ENCODE assay signal across 1 cellular context in the genomic region with DNA sequence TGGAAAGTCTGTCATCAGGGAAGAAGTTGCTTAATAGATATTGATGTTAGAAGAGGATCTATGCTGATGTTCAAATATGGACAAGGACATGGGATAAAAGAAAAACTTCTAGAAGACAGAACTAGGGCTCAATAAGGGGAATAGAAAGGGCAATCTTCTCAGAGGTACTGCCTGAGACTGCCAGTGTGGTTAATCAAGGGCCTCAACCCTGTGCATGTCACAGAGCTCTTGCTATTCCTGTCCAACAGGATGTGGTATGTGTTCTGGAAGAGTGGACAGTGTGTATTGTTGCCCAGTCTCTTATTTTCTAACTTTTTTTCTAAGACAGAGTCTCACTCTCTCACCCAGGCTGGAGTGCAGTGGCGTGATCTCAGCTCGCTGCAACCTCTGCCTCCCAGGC.
TF ChIP-seq lines count a peak whose summit lies in the region.

No MANE protein-coding gene starts in this region.

TF ChIP-seq in GM12878, 131 proteins besides CTCF, POLR2A, EP300 and RAD21 (continued from another document):
- TF ChIP-seq, protein P1, sequence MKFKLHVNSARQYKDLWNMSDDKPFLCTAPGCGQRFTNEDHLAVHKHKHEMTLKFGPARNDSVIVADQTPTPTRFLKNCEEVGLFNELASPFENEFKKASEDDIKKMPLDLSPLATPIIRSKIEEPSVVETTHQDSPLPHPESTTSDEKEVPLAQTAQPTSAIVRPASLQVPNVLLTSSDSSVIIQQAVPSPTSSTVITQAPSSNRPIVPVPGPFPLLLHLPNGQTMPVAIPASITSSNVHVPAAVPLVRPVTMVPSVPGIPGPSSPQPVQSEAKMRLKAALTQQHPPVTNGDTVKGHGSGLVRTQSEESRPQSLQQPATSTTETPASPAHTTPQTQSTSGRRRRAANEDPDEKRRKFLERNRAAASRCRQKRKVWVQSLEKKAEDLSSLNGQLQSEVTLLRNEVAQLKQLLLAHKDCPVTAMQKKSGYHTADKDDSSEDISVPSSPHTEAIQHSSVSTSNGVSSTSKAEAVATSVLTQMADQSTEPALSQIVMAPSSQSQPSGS (IDR thresholded peaks at IDR 0.05; ENCODE audit: low read length) = peak; percentile 25; the same call in 1 of the 2 replicates
- TF ChIP-seq MTA2 (IDR thresholded peaks at IDR 0.05; ENCODE audit: low read depth) (peak; percentile 57; the same call in 1 of the 2 replicates), POLR2AphosphoS5 (IDR thresholded peaks at IDR 0.05; ENCODE audit: low read length) (no peak), RB1 (IDR thresholded peaks at IDR 0.05; ENCODE audit: borderline replicate concordance) (no peak), IRF4 (IDR thresholded peaks at IDR 0.05; ENCODE audit: low read depth, low read length) (no peak), SIX5 (IDR thresholded peaks at IDR 0.05; ENCODE audit: low read depth, low read length, severe bottlenecking) (no peak), PAX5 (IDR thresholded peaks at IDR 0.05; ENCODE audit: borderline replicate concordance, low read depth, low read length) (peak; percentile 64; the same call in 1 of the 2 replicates), ZSCAN29 (IDR thresholded peaks at IDR 0.05) (no peak), STAT1 (conservative IDR thresholded peaks at IDR 0.05) (no peak), ASH2L (IDR thresholded peaks at IDR 0.05; ENCODE audit: borderline replicate concordance, low read depth) (no peak), SP1 (IDR thresholded peaks at IDR 0.05; ENCODE audit: low read depth, low read length) (peak; percentile 58), SREBF2 (IDR thresholded peaks at IDR 0.05; ENCODE audit: low read length) (no peak), BCL11A (IDR thresholded peaks at IDR 0.05; ENCODE audit: low read depth, low read length) (peak; percentile 54; the same call in 1 of the 2 replicates), FOXM1 (IDR thresholded peaks at IDR 0.05; ENCODE audit: low read depth, low read length) (0 out of 2 replicates have a peak, but pooled peaks have one; percentile 30), IKZF1 (conservative IDR thresholded peaks at IDR 0.05) (peak; percentile 43; the same call in 1 of the 2 replicates), CBX5 (IDR thresholded peaks at IDR 0.05; ENCODE audit: low read depth) (0 out of 2 replicates have a peak, but pooled peaks have one; percentile 38), HDAC2 (IDR thresholded peaks at IDR 0.05) (no peak), EED (IDR thresholded peaks at IDR 0.05; ENCODE audit: low read depth) (peak; percentile 39; the same call in 1 of the 2 replicates), MEF2B (IDR thresholded peaks at IDR 0.05; ENCODE audit: partially characterized antibody, poor library complexity, severe bottlenecking) (peak; percentile 63), SPI1 (IDR thresholded peaks at IDR 0.05; ENCODE audit: borderline replicate concordance, insufficient read depth, low read depth, low read length) (0 out of 2 replicates have a peak, but pooled peaks have one; percentile 19), IKZF2 (IDR thresholded peaks at IDR 0.05) (peak; percentile 40 to 46; a peak in 3 of 4 replicates), RUNX3 (IDR thresholded peaks at IDR 0.05; ENCODE audit: low read length) (peak; percentile 92)
- TF ChIP-seq, protein P2, sequence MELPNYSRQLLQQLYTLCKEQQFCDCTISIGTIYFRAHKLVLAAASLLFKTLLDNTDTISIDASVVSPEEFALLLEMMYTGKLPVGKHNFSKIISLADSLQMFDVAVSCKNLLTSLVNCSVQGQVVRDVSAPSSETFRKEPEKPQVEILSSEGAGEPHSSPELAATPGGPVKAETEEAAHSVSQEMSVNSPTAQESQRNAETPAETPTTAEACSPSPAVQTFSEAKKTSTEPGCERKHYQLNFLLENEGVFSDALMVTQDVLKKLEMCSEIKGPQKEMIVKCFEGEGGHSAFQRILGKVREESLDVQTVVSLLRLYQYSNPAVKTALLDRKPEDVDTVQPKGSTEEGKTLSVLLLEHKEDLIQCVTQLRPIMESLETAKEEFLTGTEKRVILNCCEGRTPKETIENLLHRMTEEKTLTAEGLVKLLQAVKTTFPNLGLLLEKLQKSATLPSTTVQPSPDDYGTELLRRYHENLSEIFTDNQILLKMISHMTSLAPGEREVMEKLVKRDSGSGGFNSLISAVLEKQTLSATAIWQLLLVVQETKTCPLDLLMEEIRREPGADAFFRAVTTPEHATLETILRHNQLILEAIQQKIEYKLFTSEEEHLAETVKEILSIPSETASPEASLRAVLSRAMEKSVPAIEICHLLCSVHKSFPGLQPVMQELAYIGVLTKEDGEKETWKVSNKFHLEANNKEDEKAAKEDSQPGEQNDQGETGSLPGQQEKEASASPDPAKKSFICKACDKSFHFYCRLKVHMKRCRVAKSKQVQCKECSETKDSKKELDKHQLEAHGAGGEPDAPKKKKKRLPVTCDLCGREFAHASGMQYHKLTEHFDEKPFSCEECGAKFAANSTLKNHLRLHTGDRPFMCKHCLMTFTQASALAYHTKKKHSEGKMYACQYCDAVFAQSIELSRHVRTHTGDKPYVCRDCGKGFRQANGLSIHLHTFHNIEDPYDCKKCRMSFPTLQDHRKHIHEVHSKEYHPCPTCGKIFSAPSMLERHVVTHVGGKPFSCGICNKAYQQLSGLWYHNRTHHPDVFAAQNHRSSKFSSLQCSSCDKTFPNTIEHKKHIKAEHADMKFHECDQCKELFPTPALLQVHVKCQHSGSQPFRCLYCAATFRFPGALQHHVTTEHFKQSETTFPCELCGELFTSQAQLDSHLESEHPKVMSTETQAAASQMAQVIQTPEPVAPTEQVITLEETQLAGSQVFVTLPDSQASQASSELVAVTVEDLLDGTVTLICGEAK (IDR thresholded peaks at IDR 0.05; ENCODE audit: borderline replicate concordance) = no peak
- TF ChIP-seq, protein P3, sequence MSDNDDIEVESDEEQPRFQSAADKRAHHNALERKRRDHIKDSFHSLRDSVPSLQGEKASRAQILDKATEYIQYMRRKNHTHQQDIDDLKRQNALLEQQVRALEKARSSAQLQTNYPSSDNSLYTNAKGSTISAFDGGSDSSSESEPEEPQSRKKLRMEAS (IDR thresholded peaks at IDR 0.05; ENCODE audit: low read depth, low read length) = no peak
- TF ChIP-seq, protein P4, sequence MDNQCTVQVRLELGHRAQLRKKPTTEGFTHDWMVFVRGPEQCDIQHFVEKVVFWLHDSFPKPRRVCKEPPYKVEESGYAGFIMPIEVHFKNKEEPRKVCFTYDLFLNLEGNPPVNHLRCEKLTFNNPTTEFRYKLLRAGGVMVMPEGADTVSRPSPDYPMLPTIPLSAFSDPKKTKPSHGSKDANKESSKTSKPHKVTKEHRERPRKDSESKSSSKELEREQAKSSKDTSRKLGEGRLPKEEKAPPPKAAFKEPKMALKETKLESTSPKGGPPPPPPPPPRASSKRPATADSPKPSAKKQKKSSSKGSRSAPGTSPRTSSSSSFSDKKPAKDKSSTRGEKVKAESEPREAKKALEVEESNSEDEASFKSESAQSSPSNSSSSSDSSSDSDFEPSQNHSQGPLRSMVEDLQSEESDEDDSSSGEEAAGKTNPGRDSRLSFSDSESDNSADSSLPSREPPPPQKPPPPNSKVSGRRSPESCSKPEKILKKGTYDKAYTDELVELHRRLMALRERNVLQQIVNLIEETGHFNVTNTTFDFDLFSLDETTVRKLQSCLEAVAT (IDR thresholded peaks at IDR 0.05) = no peak
- TF ChIP-seq, protein P5, sequence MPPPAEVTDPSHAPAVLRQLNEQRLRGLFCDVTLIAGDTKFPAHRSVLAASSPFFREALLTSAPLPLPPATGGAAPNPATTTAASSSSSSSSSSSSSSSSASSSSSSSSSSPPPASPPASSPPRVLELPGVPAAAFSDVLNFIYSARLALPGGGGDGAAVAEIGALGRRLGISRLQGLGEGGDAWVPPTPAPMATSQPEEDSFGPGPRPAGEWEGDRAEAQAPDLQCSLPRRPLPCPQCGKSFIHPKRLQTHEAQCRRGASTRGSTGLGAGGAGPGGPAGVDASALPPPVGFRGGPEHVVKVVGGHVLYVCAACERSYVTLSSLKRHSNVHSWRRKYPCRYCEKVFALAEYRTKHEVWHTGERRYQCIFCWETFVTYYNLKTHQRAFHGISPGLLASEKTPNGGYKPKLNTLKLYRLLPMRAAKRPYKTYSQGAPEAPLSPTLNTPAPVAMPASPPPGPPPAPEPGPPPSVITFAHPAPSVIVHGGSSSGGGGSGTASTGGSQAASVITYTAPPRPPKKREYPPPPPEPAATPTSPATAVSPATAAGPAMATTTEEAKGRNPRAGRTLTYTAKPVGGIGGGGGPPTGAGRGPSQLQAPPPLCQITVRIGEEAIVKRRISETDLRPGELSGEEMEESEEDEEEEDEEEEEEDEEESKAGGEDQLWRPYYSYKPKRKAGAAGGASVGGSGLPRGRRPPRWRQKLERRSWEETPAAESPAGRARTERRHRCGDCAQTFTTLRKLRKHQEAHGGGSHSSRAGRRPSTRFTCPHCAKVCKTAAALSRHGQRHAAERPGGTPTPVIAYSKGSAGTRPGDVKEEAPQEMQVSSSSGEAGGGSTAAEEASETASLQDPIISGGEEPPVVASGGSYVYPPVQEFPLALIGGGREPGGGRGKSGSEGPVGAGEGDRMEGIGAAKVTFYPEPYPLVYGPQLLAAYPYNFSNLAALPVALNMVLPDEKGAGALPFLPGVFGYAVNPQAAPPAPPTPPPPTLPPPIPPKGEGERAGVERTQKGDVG (CRISPR knock-in tag; IDR thresholded peaks at IDR 0.05) = no peak
- TF ChIP-seq, protein P6, sequence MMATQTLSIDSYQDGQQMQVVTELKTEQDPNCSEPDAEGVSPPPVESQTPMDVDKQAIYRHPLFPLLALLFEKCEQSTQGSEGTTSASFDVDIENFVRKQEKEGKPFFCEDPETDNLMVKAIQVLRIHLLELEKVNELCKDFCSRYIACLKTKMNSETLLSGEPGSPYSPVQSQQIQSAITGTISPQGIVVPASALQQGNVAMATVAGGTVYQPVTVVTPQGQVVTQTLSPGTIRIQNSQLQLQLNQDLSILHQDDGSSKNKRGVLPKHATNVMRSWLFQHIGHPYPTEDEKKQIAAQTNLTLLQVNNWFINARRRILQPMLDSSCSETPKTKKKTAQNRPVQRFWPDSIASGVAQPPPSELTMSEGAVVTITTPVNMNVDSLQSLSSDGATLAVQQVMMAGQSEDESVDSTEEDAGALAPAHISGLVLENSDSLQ (IDR thresholded peaks at IDR 0.05) = peak; percentile 11; the same call in 1 of the 2 replicates
- TF ChIP-seq, protein P7, sequence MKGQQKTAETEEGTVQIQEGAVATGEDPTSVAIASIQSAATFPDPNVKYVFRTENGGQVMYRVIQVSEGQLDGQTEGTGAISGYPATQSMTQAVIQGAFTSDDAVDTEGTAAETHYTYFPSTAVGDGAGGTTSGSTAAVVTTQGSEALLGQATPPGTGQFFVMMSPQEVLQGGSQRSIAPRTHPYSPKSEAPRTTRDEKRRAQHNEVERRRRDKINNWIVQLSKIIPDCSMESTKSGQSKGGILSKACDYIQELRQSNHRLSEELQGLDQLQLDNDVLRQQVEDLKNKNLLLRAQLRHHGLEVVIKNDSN (IDR thresholded peaks at IDR 0.05; ENCODE audit: borderline replicate concordance, extremely low read length, insufficient read depth, low read depth, low read length) = no peak
- TF ChIP-seq, protein P8, sequence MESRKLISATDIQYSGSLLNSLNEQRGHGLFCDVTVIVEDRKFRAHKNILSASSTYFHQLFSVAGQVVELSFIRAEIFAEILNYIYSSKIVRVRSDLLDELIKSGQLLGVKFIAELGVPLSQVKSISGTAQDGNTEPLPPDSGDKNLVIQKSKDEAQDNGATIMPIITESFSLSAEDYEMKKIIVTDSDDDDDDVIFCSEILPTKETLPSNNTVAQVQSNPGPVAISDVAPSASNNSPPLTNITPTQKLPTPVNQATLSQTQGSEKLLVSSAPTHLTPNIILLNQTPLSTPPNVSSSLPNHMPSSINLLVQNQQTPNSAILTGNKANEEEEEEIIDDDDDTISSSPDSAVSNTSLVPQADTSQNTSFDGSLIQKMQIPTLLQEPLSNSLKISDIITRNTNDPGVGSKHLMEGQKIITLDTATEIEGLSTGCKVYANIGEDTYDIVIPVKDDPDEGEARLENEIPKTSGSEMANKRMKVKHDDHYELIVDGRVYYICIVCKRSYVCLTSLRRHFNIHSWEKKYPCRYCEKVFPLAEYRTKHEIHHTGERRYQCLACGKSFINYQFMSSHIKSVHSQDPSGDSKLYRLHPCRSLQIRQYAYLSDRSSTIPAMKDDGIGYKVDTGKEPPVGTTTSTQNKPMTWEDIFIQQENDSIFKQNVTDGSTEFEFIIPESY (IDR thresholded peaks at IDR 0.05) = no peak
